Comparison of ENCODE assay signal across 29 cellular contexts in genomic region chr2:15805206-15805605, GRCh38.
"Had no signal": no experiment of that assay in that cellular context is flagged by ENCODE, and none has a peak within 500 bp of the region (broad histone marks: within the 10 kb centered on the region; RNA-seq: fewer than 3 reads in every experiment).

No MANE protein-coding gene starts in this region.

- H3K4me1 ChIP-seq: stomach, testis, thyroid gland, tibial artery, transverse colon, upper lobe of left lung, upper lobe of right lung, uterus, vagina had no signal

- DNase-seq: stimulated activated CD4-positive, alpha-beta T cell treated with anti-CD3 and anti-CD28 coated beads, Interleukin-2, amount 100 ng/mL, for 48 hours; stimulated activated CD4-positive, alpha-beta T cell treated with anti-CD3 and anti-CD28 coated beads, Interleukin-4, amount 100 ng/mL, for 1 hour; stimulated activated CD4-positive, alpha-beta T cell treated with anti-CD3 and anti-CD28 coated beads, Interleukin-4, amount 100 ng/mL, for 24 hours; stimulated activated CD4-positive, alpha-beta T cell treated with anti-CD3 and anti-CD28 coated beads, Interleukin-4, amount 100 ng/mL, for 4 hours; stimulated activated CD8-positive, alpha-beta memory T cell treated with anti-CD3 and anti-CD28 coated beads, Interleukin-4, amount 100 ng/mL, for 48 hours; stimulated activated naive B cell treated with anti-CD40 and anti-IgM and Interleukin-4, amounts not matched to agents 10 μg/mL and 1 μg/mL and 100 μg/mL, for 72 hours; stimulated activated naive CD4-positive, alpha-beta T cell; stimulated activated naive CD4-positive, alpha-beta T cell treated with Interleukin-2 at 50 U/mL for 16 hours; stimulated activated naive CD8-positive, alpha-beta T cell treated with anti-CD3 and anti-CD28 coated beads, Interleukin-15, amount 100 ng/mL, for 72 hours; stimulated activated naive CD8-positive, alpha-beta T cell treated with anti-CD3 and anti-CD28 coated beads, Interleukin-15, Interleukin-2, amounts not matched to agents 100 U/mL and 50 U/mL, for 24 hours; stomach; substantia nigra; testis; thyroid gland; tibial artery; transverse colon; trophoblast cell; upper lobe of left lung; upper lobe of right lung; uterus had no signal

- H3K27me3 Mint-ChIP-seq: stimulated activated naive B cell treated with anti-CD40 and anti-IgM and Interleukin-4, amounts not matched to agents 10 μg/mL and 1 μg/mL and 100 μg/mL, for 72 hours; stimulated activated naive CD8-positive, alpha-beta T cell treated with anti-CD3 and anti-CD28 coated beads, Interleukin-15, Interleukin-2, amounts not matched to agents 100 ng/mL and 50 ng/mL, for 24 hours had no signal

- ATAC-seq: stimulated activated effector memory CD8-positive, alpha-beta T cell treated with anti-CD3 and anti-CD28 coated beads, Interleukin-12 subunit alpha, Interleukin-12 subunit beta, amount 100 ng/mL, for 72 hours; stimulated activated memory B cell treated with anti-CD40 and anti-IgM and Interleukin-4, amounts not matched to agents 10 μg/mL and 1 μg/mL and 100 μg/mL, for 72 hours; stimulated activated naive B cell treated with anti-CD40 and anti-IgM and Interleukin-4, amounts not matched to agents 10 μg/mL and 1 μg/mL and 100 μg/mL, for 72 hours; stimulated activated naive CD8-positive, alpha-beta T cell treated with anti-CD3 and anti-CD28 coated beads, Interleukin-15, amount 100 ng/mL, for 72 hours; stimulated activated naive CD8-positive, alpha-beta T cell treated with anti-CD3 and anti-CD28 coated beads, Interleukin-15, Interleukin-2, amounts not matched to agents 100 U/mL and 50 U/mL, for 24 hours; upper lobe of right lung had no signal

- H3K27me3 ChIP-seq: stomach, testis, thyroid gland, tibial nerve, transverse colon, upper lobe of left lung, upper lobe of right lung, uterus, vagina had no signal

- H3K4me3 Mint-ChIP-seq: stimulated activated effector memory CD8-positive, alpha-beta T cell treated with anti-CD3 and anti-CD28 coated beads, Interleukin-12 subunit alpha, Interleukin-12 subunit beta, amount 100 ng/mL, for 72 hours; stimulated activated memory B cell treated with anti-CD40 and anti-IgM and Interleukin-4, amounts not matched to agents 10 μg/mL and 1 μg/mL and 100 μg/mL, for 72 hours; stimulated activated naive B cell treated with anti-CD40 and anti-IgM and Interleukin-4, amounts not matched to agents 10 μg/mL and 1 μg/mL and 100 μg/mL, for 72 hours; stimulated activated naive CD8-positive, alpha-beta T cell treated with anti-CD3 and anti-CD28 coated beads, Interleukin-15, amount 100 ng/mL, for 72 hours; stimulated activated naive CD8-positive, alpha-beta T cell treated with anti-CD3 and anti-CD28 coated beads, Interleukin-15, Interleukin-2, amounts not matched to agents 100 ng/mL and 50 ng/mL, for 24 hours; type B pancreatic cell had no signal

- H3K9me3 Mint-ChIP-seq: stimulated activated effector memory CD8-positive, alpha-beta T cell treated with anti-CD3 and anti-CD28 coated beads, Interleukin-12 subunit alpha, Interleukin-12 subunit beta, amount 100 ng/mL, for 72 hours; stimulated activated memory B cell treated with anti-CD40 and anti-IgM and Interleukin-4, amounts not matched to agents 10 μg/mL and 1 μg/mL and 100 μg/mL, for 72 hours; stimulated activated naive B cell treated with anti-CD40 and anti-IgM and Interleukin-4, amounts not matched to agents 10 μg/mL and 1 μg/mL and 100 μg/mL, for 72 hours; stimulated activated naive CD8-positive, alpha-beta T cell treated with anti-CD3 and anti-CD28 coated beads, Interleukin-15, amount 100 ng/mL, for 72 hours; stimulated activated naive CD8-positive, alpha-beta T cell treated with anti-CD3 and anti-CD28 coated beads, Interleukin-15, Interleukin-2, amounts not matched to agents 100 ng/mL and 50 ng/mL, for 24 hours; type B pancreatic cell had no signal

- H3K27ac Mint-ChIP-seq: stimulated activated effector memory CD8-positive, alpha-beta T cell treated with anti-CD3 and anti-CD28 coated beads, Interleukin-12 subunit alpha, Interleukin-12 subunit beta, amount 100 ng/mL, for 72 hours; stimulated activated memory B cell treated with anti-CD40 and anti-IgM and Interleukin-4, amounts not matched to agents 10 μg/mL and 1 μg/mL and 100 μg/mL, for 72 hours; stimulated activated naive B cell treated with anti-CD40 and anti-IgM and Interleukin-4, amounts not matched to agents 10 μg/mL and 1 μg/mL and 100 μg/mL, for 72 hours; stimulated activated naive CD8-positive, alpha-beta T cell treated with anti-CD3 and anti-CD28 coated beads, Interleukin-15, amount 100 ng/mL, for 72 hours; stimulated activated naive CD8-positive, alpha-beta T cell treated with anti-CD3 and anti-CD28 coated beads, Interleukin-15, Interleukin-2, amounts not matched to agents 100 ng/mL and 50 ng/mL, for 24 hours; type B pancreatic cell had no signal

- H3K36me3 ChIP-seq: stomach, suprapubic skin, thoracic aorta, thyroid gland, tibial artery, tibial nerve, transverse colon, upper lobe of left lung, upper lobe of right lung, uterus, vagina had no signal

- H3K4me3 ChIP-seq: stomach, suprapubic skin, testis, thoracic aorta, thyroid gland, tibial artery, tibial nerve, transverse colon, upper lobe of left lung, upper lobe of right lung, uterus, vagina had no signal

- H3K27ac ChIP-seq: stomach, suprapubic skin, testis, thoracic aorta, thyroid gland, tibial artery, tibial nerve, transverse colon, upper lobe of left lung, upper lobe of right lung, uterus, vagina had no signal

- H3K4me1 Mint-ChIP-seq: stimulated activated effector memory CD8-positive, alpha-beta T cell treated with anti-CD3 and anti-CD28 coated beads, Interleukin-12 subunit alpha, Interleukin-12 subunit beta, amount 100 ng/mL, for 72 hours; stimulated activated memory B cell treated with anti-CD40 and anti-IgM and Interleukin-4, amounts not matched to agents 10 μg/mL and 1 μg/mL and 100 μg/mL, for 72 hours; stimulated activated naive B cell treated with anti-CD40 and anti-IgM and Interleukin-4, amounts not matched to agents 10 μg/mL and 1 μg/mL and 100 μg/mL, for 72 hours; stimulated activated naive CD8-positive, alpha-beta T cell treated with anti-CD3 and anti-CD28 coated beads, Interleukin-15, amount 100 ng/mL, for 72 hours had no signal

- H3K36me3 Mint-ChIP-seq: stimulated activated effector memory CD8-positive, alpha-beta T cell treated with anti-CD3 and anti-CD28 coated beads, Interleukin-12 subunit alpha, Interleukin-12 subunit beta, amount 100 ng/mL, for 72 hours; stimulated activated memory B cell treated with anti-CD40 and anti-IgM and Interleukin-4, amounts not matched to agents 10 μg/mL and 1 μg/mL and 100 μg/mL, for 72 hours; stimulated activated naive B cell treated with anti-CD40 and anti-IgM and Interleukin-4, amounts not matched to agents 10 μg/mL and 1 μg/mL and 100 μg/mL, for 72 hours; type B pancreatic cell had no signal

- FAIRE-seq: urothelium cell line had no signal

- H3K9me3 ChIP-seq: stomach, suprapubic skin, testis, thoracic aorta, thyroid gland, tibial artery, tibial nerve, transverse colon, upper lobe of left lung, upper lobe of right lung, uterus, vagina had no signal
